In the genomic region with DNA sequence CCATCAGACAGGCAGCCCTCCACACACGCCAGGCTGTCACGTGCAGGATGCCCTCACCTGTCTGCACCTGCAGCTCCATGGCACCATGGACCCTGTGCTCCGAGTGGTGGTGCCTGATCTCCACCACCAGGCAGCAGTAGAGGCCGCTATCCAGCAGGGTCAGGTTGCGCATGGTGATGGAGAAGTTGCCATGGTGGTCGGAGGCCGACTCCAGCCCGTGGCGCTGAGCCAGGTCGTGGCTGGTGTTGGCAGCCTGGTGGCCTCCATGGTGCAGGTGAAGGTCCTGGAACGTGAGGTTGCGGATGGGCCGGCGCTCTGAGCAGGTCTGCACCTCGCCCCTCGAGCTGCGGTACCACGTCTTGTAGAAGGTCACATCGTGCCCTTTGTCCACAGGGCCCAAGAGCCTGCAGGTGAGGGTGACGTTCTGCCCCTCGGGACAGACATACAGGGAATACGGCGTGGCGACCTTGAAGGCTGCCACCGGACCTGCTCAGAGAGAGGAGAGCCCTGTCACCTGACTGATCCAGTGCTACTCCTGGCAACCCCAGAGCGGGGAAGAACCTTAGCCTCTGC, we compare ENCODE assay signal across 10 cellular contexts. TPM values are rescaled to one million over a fixed set of nuclear protein-coding genes. Genes with fewer than 3 reads are reported as not detected.
A peak's percentile ranks its signal among the peaks of the same experiment; 100 is the strongest.
DNase-seq lines count a peak whose midpoint lies in the region; ATAC-seq and TF ChIP-seq lines count a peak whose summit lies in the region.
"Had no signal": no experiment of that assay in that cellular context is flagged by ENCODE, and none has a peak within 500 bp of the region (broad histone marks: within the 10 kb centered on the region; RNA-seq: fewer than 3 reads in every experiment).

No MANE protein-coding gene starts in this region.

- H3K27me3 Mint-ChIP-seq in activated CD4-positive, alpha-beta T cell treated with anti-CD3 and anti-CD28 coated beads, Interleukin-2, amount 10 ng/mL, durations not matched to agents 24 days and 14 days, result no peaks in the 10 kb centered on the region

- H3K27me3 ChIP-seq in WERI-Rb-1 (ENCODE audit: insufficient read depth, low read depth, severe bottlenecking) (no peaks in the 10 kb centered on the region), spleen (replicated peaks in 1 of 7) (no peaks in the 10 kb centered on the region)

- peak; percentile 53 for TF ChIP-seq CTCF in WERI-Rb-1 (IDR thresholded peaks at IDR 0.05; ENCODE audit: low read depth, low read length)
- peak in 2 of 11 experiments; percentile 9 to 15 for TF ChIP-seq CTCF in spleen (IDR thresholded peaks at IDR 0.05 in 8 of 11, conservative IDR thresholded peaks at IDR 0.05 in 3 of 11)
- no peak for TF ChIP-seq CTCF in lower leg skin (IDR thresholded peaks at IDR 0.05)

- H3K4me3 ChIP-seq in WERI-Rb-1 (ENCODE audit: low read depth, low read length) (no peak overlapping the region), spleen (peak overlapping the region in 1 of 8 donors; percentile 24), lower leg skin (ENCODE audit: low read depth, poor library complexity, severe bottlenecking) (no peak overlapping the region)

- no peak for TF ChIP-seq POLR2A in spleen (IDR thresholded peaks at IDR 0.05)
- TF ChIP-seq POLR2A in lower leg skin (IDR thresholded peaks at IDR 0.05), result no peak

- no peak for DNase-seq in activated CD4-positive, alpha-beta T cell treated with anti-CD3 and anti-CD28 coated beads, Interleukin-2, amount 10 ng/mL, durations not matched to agents 24 days and 14 days
- no peak for DNase-seq in activated CD4-positive, alpha-beta T cell treated with anti-CD3 and anti-CD28 coated beads for 4 hours
- DNase-seq in WERI-Rb-1 (no peak), epithelial cell of prostate (ENCODE audit: low read depth, low spot score) (no peak), spleen (no peak), lower leg skin (ENCODE audit: low spot score in 2 of 2) (no peak), SIG-M5 treated with dmso at 0.1 percent for 504 hours (lab: John Stamatoyannopoulos, UW; ENCODE audit: unreplicated experiment) (no peak)

- peaks cover 45 to 95% (median 93%) of the 10 kb centered on the region in 6 donors for H3K4me1 ChIP-seq in spleen

- no peaks in the 10 kb centered on the region for H3K36me3 ChIP-seq in WERI-Rb-1
- H3K36me3 ChIP-seq in spleen, result peaks cover 0 to 94% (median 58%) of the 10 kb centered on the region in 6 donors

- H3K27ac ChIP-seq in WERI-Rb-1, result no peak overlapping the region
- H3K27ac ChIP-seq in epithelial cell of prostate, result peak overlapping the region; percentile 44
- peak overlapping the region in 6 of 8 donors; percentile 20 to 98 (median 74) for H3K27ac ChIP-seq in spleen
- H3K27ac ChIP-seq: KMS-11 had no signal

- H3K9me3 ChIP-seq in WERI-Rb-1 (ENCODE audit: severe bottlenecking) (no peaks in the 10 kb centered on the region), spleen (no peaks in the 10 kb centered on the region)

- H3K4me3 Mint-ChIP-seq in activated CD4-positive, alpha-beta T cell treated with anti-CD3 and anti-CD28 coated beads, Interleukin-2, amount 10 ng/mL, durations not matched to agents 24 days and 14 days, result no peak overlapping the region

- no peak for ATAC-seq in HG03108 (IDR thresholded peaks at IDR 0.05; ENCODE audit: unreplicated experiment)

- H3K4me1 Mint-ChIP-seq in activated CD4-positive, alpha-beta T cell treated with anti-CD3 and anti-CD28 coated beads, Interleukin-2, amount 10 ng/mL, durations not matched to agents 24 days and 14 days, result peaks cover 72% of the 10 kb centered on the region

- peaks cover 53% of the 10 kb centered on the region for H3K36me3 Mint-ChIP-seq in activated CD4-positive, alpha-beta T cell treated with anti-CD3 and anti-CD28 coated beads, Interleukin-2, amount 10 ng/mL, durations not matched to agents 24 days and 14 days (ENCODE audit: low read depth)

- H3K27ac Mint-ChIP-seq in activated CD4-positive, alpha-beta T cell treated with anti-CD3 and anti-CD28 coated beads, Interleukin-2, amount 10 ng/mL, durations not matched to agents 24 days and 14 days, result peak overlapping the region; percentile 59

- no peaks in the 10 kb centered on the region for H3K9me3 Mint-ChIP-seq in activated CD4-positive, alpha-beta T cell treated with anti-CD3 and anti-CD28 coated beads, Interleukin-2, amount 10 ng/mL, durations not matched to agents 24 days and 14 days

- intact Hi-C loops in activated CD4-positive, alpha-beta T cell treated with anti-CD3 and anti-CD28 coated beads, Interleukin-2, amount 10 ng/mL, durations not matched to agents 24 days and 14 days (cut with micrococcal nuclease), result no loop called here
- intact Hi-C loops in spleen (cut with DNase I; ENCODE audit: low total_unique reads), result no loop called here
- intact Hi-C loops in lower leg skin (cut with DNase I; ENCODE audit: low total_unique reads), result no loop called here

- WGBS in spleen, 5 donors, result 89 to 93% (median 91%) methylated on average over 25 to 26 of the region's 26 CpGs
- 90 to 92% methylated on average over 26 of the region's 26 CpGs for whole genome bisulfite sequencing in lower leg skin, 2 donors

RNA-seq across cellular contexts. Expression of a gene that starts 11.7 kb away (rescaled TPM):
- 125 and 131 TPM in 2 replicates for total RNA-seq in activated CD4-positive, alpha-beta T cell treated with anti-CD3 and anti-CD28 coated beads, Interleukin-2, amount 10 ng/mL, durations not matched to agents 24 days and 14 days
- total RNA-seq in spleen (100 to 1,000 TPM; 202 to 512 (median 313) TPM), lower leg skin (10 to 100 TPM; 14.5 to 56.5 (median 23.2) TPM)
- 10 to 100 TPM; 34.5 to 84.3 (median 50.4) TPM for polyA plus RNA-seq in spleen

RNA-seq across cellular contexts. Expression of a gene that starts 42.0 kb away (rescaled TPM):
- total RNA-seq in activated CD4-positive, alpha-beta T cell treated with anti-CD3 and anti-CD28 coated beads, Interleukin-2, amount 10 ng/mL, durations not matched to agents 24 days and 14 days, result 0.26 and 0.33 TPM in 2 replicates
- total RNA-seq in spleen (1 to 10 TPM; 1.4 to 4.4 (median 3.4) TPM), lower leg skin (under 1 TPM; 0.06 to 0.27 (median 0.14) TPM)
- polyA plus RNA-seq in spleen, result under 1 TPM; 0.08 to 0.38 (median 0.20) TPM
- total RNA-seq: astrocyte had no signal
